ENCODE assay signal across 19 cellular contexts in genomic region chr19:2483484-2484151, GRCh38.
"Had no signal": no experiment of that assay in that cellular context is flagged by ENCODE, and none has a peak within 500 bp of the region (broad histone marks: within the 10 kb centered on the region; RNA-seq: fewer than 3 reads in every experiment).

No MANE protein-coding gene starts in this region.

- H3K9me3 Mint-ChIP-seq: natural killer cell treated with Interleukin-12 subunit alpha and Interleukin-12 subunit beta and Interleukin-15 and Interleukin-18, amount 100 ng/mL, for 72 hours had no signal

- H3K4me3 ChIP-seq: dorsolateral prefrontal cortex, esophagus muscularis mucosa, gastrocnemius medialis, left lung, lower lobe of right lung, sigmoid colon, skin epidermis, stomach, thoracic aorta, transverse colon had no signal

- H3K4me3 Mint-ChIP-seq: natural killer cell treated with Interleukin-12 subunit alpha and Interleukin-12 subunit beta and Interleukin-15 and Interleukin-18, amount 100 ng/mL, for 72 hours had no signal

- H3K27me3 ChIP-seq: dorsolateral prefrontal cortex, esophagus muscularis mucosa, gastrocnemius medialis, sigmoid colon, transverse colon had no signal

- H3K27ac ChIP-seq: dorsolateral prefrontal cortex, epithelial cell of prostate, esophagus muscularis mucosa, gastrocnemius medialis, left lung, lower lobe of right lung, neutrophil, sigmoid colon, skin epidermis, stomach, thoracic aorta, transverse colon had no signal

- H3K9me3 ChIP-seq: gastrocnemius medialis, neutrophil had no signal

- ATAC-seq: gastrocnemius medialis; left lung; lower lobe of right lung; natural killer cell treated with Interleukin-12 subunit alpha and Interleukin-12 subunit beta and Interleukin-15 and Interleukin-18, amount 100 ng/mL, for 72 hours had no signal

- H3K36me3 ChIP-seq: gastrocnemius medialis, left lung, lower lobe of right lung, neutrophil, sigmoid colon, stomach, thoracic aorta, transverse colon had no signal

- DNase-seq: cortex of kidney; dorsolateral prefrontal cortex; effector CD8-positive, alpha-beta T cell; gastrocnemius medialis; left lung; lower lobe of right lung; midbrain; posterior cingulate gyrus; sigmoid colon; stimulated activated naive CD4-positive, alpha-beta T cell; stomach; substantia nigra; transverse colon had no signal
